In genomic region chr10:17217661-17218306, GRCh38 we compare ENCODE assay signal across 10 cellular contexts. TPM values are rescaled to one million over a fixed set of nuclear protein-coding genes. Genes with fewer than 3 reads are reported as not detected.
DNase-seq lines count a peak whose midpoint lies in the region; ATAC-seq and TF ChIP-seq lines count a peak whose summit lies in the region.
"Had no signal": no experiment of that assay in that cellular context is flagged by ENCODE, and none has a peak within 500 bp of the region (broad histone marks: within the 10 kb centered on the region; RNA-seq: fewer than 3 reads in every experiment).

No MANE protein-coding gene starts in this region.

- TF ChIP-seq CTCF in Calu3 (IDR thresholded peaks at IDR 0.05; ENCODE audit: unreplicated experiment) (no peak), PC-3 (conservative IDR thresholded peaks at IDR 0.05; ENCODE audit: low read depth, low read length) (no peak)

- H3K36me3 ChIP-seq in PC-3 (ENCODE audit: low read depth, low read length) = no peaks in the 10 kb centered on the region
- no peaks in the 10 kb centered on the region for H3K36me3 ChIP-seq in skeletal muscle satellite cell (ENCODE audit: insufficient read depth, low read length)

- no peak for ATAC-seq in PC-3
- no peak for ATAC-seq in central memory CD8-positive, alpha-beta T cell (replicated peaks; ENCODE audit: extremely low read depth, poor library complexity, severe bottlenecking)
- no peak for ATAC-seq in GM18868 (IDR thresholded peaks at IDR 0.05; ENCODE audit: unreplicated experiment)

- H2AFZ ChIP-seq in PC-3 (ENCODE audit: low read length) = no peak overlapping the region

- H3K27me3 ChIP-seq in PC-3 (ENCODE audit: low read length) = no peaks in the 10 kb centered on the region
- H3K27me3 ChIP-seq in skeletal muscle satellite cell (ENCODE audit: control insufficient read depth, insufficient read depth, low read length) = no peaks in the 10 kb centered on the region

- peaks cover 53% of the 10 kb centered on the region for H3K4me1 ChIP-seq in PC-3 (ENCODE audit: insufficient read depth, low read length)
- peaks cover 74% of the 10 kb centered on the region for H3K4me1 ChIP-seq in skeletal muscle satellite cell (ENCODE audit: control insufficient read depth, insufficient read depth, low read length)

- H3K9me3 ChIP-seq in PC-3 (ENCODE audit: low read length) (no peaks in the 10 kb centered on the region), skeletal muscle satellite cell (replicated peaks; ENCODE audit: low read length) (no peaks in the 10 kb centered on the region)

- no peak overlapping the region for H3K9ac ChIP-seq in PC-3 (ENCODE audit: low read length)
- H3K9ac ChIP-seq in skeletal muscle satellite cell (ENCODE audit: low read depth, low read length) = peak overlapping the region; percentile 85

- H3K4me2 ChIP-seq in PC-3 (ENCODE audit: low read length) (no peak overlapping the region), skeletal muscle satellite cell (ENCODE audit: low read length) (peak overlapping the region; percentile 39)

- H3K9me3 Mint-ChIP-seq in Calu3 (ENCODE audit: low read depth, unreplicated experiment) = no peaks in the 10 kb centered on the region
- H3K9me3 Mint-ChIP-seq in central memory CD8-positive, alpha-beta T cell = no peaks in the 10 kb centered on the region

- peaks cover 9% of the 10 kb centered on the region for H3F3A ChIP-seq in PC-3 (ENCODE audit: low read length, unreplicated experiment)

- no peaks in the 10 kb centered on the region for H3K9me2 ChIP-seq in PC-3 (replicated peaks; ENCODE audit: low read length)

- no TSS peak for BruUV-seq in Calu3 (replicated peaks; lab: Mats Ljungman, UMichigan)
- BruUV-seq in PC-3 (replicated peaks; lab: Mats Ljungman, UMichigan) = no TSS peak

- no peak for DNase-seq in Calu3
- DNase-seq in PC-3 = no peak
- DNase-seq in central memory CD8-positive, alpha-beta T cell (ENCODE audit: low spot score in 2 of 2) = no peak
- DNase-seq in ecto neural progenitor cell (ENCODE audit: low spot score) = no peak
- DNase-seq in DMS153 treated with DMSO at 0.1 percent for 48 hours (lab: John Stamatoyannopoulos, UW; ENCODE audit: unreplicated experiment) = no peak
- no peak for DNase-seq in NCI-H1436 (lab: John Stamatoyannopoulos, UW)
- DNase-seq: occipital lobe, SHP77 treated with DMSO at 0.1 percent for 48 hours had no signal

- H3K79me2 ChIP-seq in PC-3 (ENCODE audit: low read length) = no peaks in the 10 kb centered on the region

- POLR2A ChIA-PET in PC-3 (lab: Charles Lee; ENCODE audit: unreplicated experiment) = no interaction called here

- no peak overlapping the region for H3K4me3 Mint-ChIP-seq in Calu3 (ENCODE audit: low read depth, unreplicated experiment)
- no peak overlapping the region for H3K4me3 Mint-ChIP-seq in central memory CD8-positive, alpha-beta T cell

- H3K4me3 ChIP-seq in PC-3 (ENCODE audit: low read length) = no peak overlapping the region
- H3K4me3 ChIP-seq in skeletal muscle satellite cell (ENCODE audit: low read length) = peak overlapping the region; percentile 11

- intact Hi-C loops in Calu3 (cut with micrococcal nuclease; ENCODE audit: unreplicated experiment) (loop anchor here (5.0 to 10.0 kb wide), 2 partner anchors 155 to 253 kb away; no protein-coding TSS in a partner anchor), PC-3 (cut with micrococcal nuclease) (no loop called here)

- H3K36me3 Mint-ChIP-seq in Calu3 (ENCODE audit: insufficient read depth, unreplicated experiment) = peaks cover 13% of the 10 kb centered on the region
- peaks cover 11% of the 10 kb centered on the region for H3K36me3 Mint-ChIP-seq in central memory CD8-positive, alpha-beta T cell (ENCODE audit: insufficient read depth)

- peak overlapping the region; percentile 99 for H3K27ac Mint-ChIP-seq in Calu3 (ENCODE audit: unreplicated experiment)
- peak overlapping the region; percentile 96 for H3K27ac Mint-ChIP-seq in central memory CD8-positive, alpha-beta T cell (ENCODE audit: low read depth)

- H3K27me3 Mint-ChIP-seq in Calu3 (ENCODE audit: unreplicated experiment) = no peaks in the 10 kb centered on the region
- H3K27me3 Mint-ChIP-seq in central memory CD8-positive, alpha-beta T cell = no peaks in the 10 kb centered on the region

- H4K20me1 ChIP-seq in PC-3 (ENCODE audit: low read length) = no peaks in the 10 kb centered on the region

- H3K4me1 Mint-ChIP-seq in Calu3 (ENCODE audit: low read depth, unreplicated experiment) = peaks cover 49% of the 10 kb centered on the region
- H3K4me1 Mint-ChIP-seq in central memory CD8-positive, alpha-beta T cell = peaks cover 20% of the 10 kb centered on the region

- peak overlapping the region; percentile 99 for H3K27ac ChIP-seq in PC-3 (ENCODE audit: low read length)

- CTCF ChIA-PET in Calu3 (lab: Charles Lee) (no interaction called here), PC-3 (lab: Charles Lee) (no interaction called here)

RNA-seq across cellular contexts. Expression of gene VIM, which starts 10.3 kb away (rescaled TPM):
- 318 and 486 TPM in 2 replicates for total RNA-seq in Calu3 (2022)
- total RNA-seq in PC-3 (2014; rRNA removed) = 469 and 506 TPM in 2 replicates
- total RNA-seq in skeletal muscle satellite cell (2012; rRNA removed) = 9,208 and 11,075 TPM in 2 replicates

RNA-seq across cellular contexts. Expression of gene TRDMT1, which starts 16.3 kb away (rescaled TPM):
- total RNA-seq in Calu3 (2022) (7.9 and 10.3 TPM in 2 replicates), PC-3 (2014; rRNA removed) (1.3 and 2.0 TPM in 2 replicates)
- 4.8 and 5.8 TPM in 2 replicates for total RNA-seq in skeletal muscle satellite cell (2012; rRNA removed)
